Comparison of ENCODE assay signal across 8 cellular contexts in the genomic region with DNA sequence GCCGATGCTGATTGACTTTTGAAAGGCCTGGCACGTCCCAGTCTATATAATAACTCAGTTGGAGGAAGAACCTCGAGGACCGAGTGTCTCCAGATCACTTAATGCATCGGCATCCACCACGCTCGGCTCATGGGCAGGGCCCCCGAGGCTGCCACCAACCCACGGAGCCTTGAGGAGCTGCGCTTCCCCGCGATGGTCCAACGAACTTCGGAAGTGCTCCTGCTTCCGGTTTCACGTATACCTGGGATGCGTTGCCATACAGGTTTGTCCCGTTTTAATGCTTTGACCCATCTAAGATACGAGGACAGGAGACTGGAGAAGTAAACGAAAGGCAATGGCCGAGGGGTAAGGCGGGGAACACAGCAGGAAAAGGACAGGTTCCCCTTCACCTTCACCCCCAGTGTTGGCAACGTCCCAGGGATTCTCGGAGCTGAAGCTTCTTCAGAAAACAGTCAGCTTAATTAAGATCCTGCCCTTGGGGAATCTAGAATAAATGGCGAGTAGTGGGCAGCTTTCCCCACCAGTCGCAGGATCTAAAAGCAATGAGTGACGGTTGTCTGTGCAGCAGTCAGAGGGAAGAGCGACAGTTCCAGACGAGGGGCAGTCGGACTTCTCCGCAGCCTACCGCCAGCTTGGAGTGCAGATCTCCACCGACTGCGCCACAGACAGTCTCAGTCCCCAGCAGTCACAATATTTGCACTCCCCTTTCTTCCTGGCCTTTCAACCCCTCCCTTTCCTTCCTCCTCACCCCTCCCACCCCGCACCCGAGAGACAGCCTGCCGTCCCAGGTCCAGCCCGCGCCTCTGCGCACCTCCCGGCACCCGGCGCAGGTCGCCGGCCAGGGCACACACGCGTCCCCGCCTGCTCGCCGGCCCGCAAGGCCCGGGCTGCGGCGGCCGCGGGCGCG. TPM values are rescaled to one million over a fixed set of nuclear protein-coding genes. Genes with fewer than 3 reads are reported as not detected.
DNase-seq lines count a peak whose midpoint lies in the region; ATAC-seq and TF ChIP-seq lines count a peak whose summit lies in the region.

No MANE protein-coding gene starts in this region.

- dilution Hi-C loops in IMR-90 (cut with HindIII; ENCODE audit: low sequenced_read_pairs, unreplicated experiment): no loop called here

- H3K27me3 Mint-ChIP-seq in progenitor cell of endocrine pancreas: peaks cover 71% of the 10 kb centered on the region

- no peaks in the 10 kb centered on the region for H3K79me1 ChIP-seq in IMR-90 (ENCODE audit: low read depth in 1 of 2, low read length in 2 of 2)

- TF ChIP-seq RAD21 in IMR-90 (IDR thresholded peaks at IDR 0.05; ENCODE audit: low read length): no peak

- no peak overlapping the region for H4K5ac ChIP-seq in IMR-90 (ENCODE audit: low read depth, low read length)

- H3K56ac ChIP-seq in IMR-90 (ENCODE audit: extremely low read depth, insufficient read depth, low read length): no peak overlapping the region

- ATAC-seq in GM21619 (IDR thresholded peaks at IDR 0.05; ENCODE audit: unreplicated experiment) (peak; percentile 53), IMR-90 (ENCODE audit: low read depth) (no peak), esophagus mucosa (peak; percentile 46)

- no peak for DNase-seq in GM12864 (ENCODE audit: low read depth)
- no peak for DNase-seq in IMR-90
- peak; percentile 45 for DNase-seq in SKM-1 treated with dmso at 0.1 percent for 144 hours (lab: John Stamatoyannopoulos, UW; ENCODE audit: unreplicated experiment)
- DNase-seq in progenitor cell of endocrine pancreas (ENCODE audit: low spot score, unreplicated experiment): no peak
- no peak for DNase-seq in EL
- DNase-seq in NK-92 (lab: John Stamatoyannopoulos, UW; ENCODE audit: unreplicated experiment): no peak

- TF ChIP-seq CTCF in GM12864 (IDR thresholded peaks at IDR 0.05; ENCODE audit: low read depth, low read length, missing control alignments) (no peak), IMR-90 (conservative IDR thresholded peaks at IDR 0.05; ENCODE audit: low read depth, low read length) (no peak), progenitor cell of endocrine pancreas (IDR thresholded peaks at IDR 0.05; ENCODE audit: unreplicated experiment) (no peak)

- H3K36me3 ChIP-seq in IMR-90 (ENCODE audit: control insufficient read depth, insufficient read depth, low read length): no peaks in the 10 kb centered on the region

- peaks cover 8% of the 10 kb centered on the region for H3K4me1 Mint-ChIP-seq in progenitor cell of endocrine pancreas (ENCODE audit: low read depth)

- H3K27ac ChIP-seq in IMR-90 (ENCODE audit: insufficient read depth, low read length): no peak overlapping the region

- peaks cover 4% of the 10 kb centered on the region; the same call in 1 of the 2 replicates for H3K4me1 ChIP-seq in IMR-90 (ENCODE audit: control insufficient read depth, insufficient read depth, low read length)

- peaks cover 50% of the 10 kb centered on the region for H3K27me3 ChIP-seq in IMR-90 (ENCODE audit: control insufficient read depth, insufficient read depth, low read length)

- TF ChIP-seq POLR2A in IMR-90 (IDR thresholded peaks at IDR 0.05; ENCODE audit: low read depth, low read length): no peak

- POLR2A ChIA-PET in IMR-90 (lab: Charles Lee; ENCODE audit: unreplicated experiment): no interaction called here

- peak overlapping the region; percentile 29 for H3K4me3 ChIP-seq in GM12864 (ENCODE audit: low read depth, low read length)
- peak overlapping the region; percentile 53 for H3K4me3 ChIP-seq in IMR-90 (ENCODE audit: insufficient read depth, low read depth, low read length)

- no peak overlapping the region for H3K18ac ChIP-seq in IMR-90 (ENCODE audit: low read depth, low read length)

- no TSS peak for BruUV-seq in IMR-90 (replicated peaks; lab: Mats Ljungman, UMichigan)

- no peak overlapping the region for H3K14ac ChIP-seq in IMR-90 (replicated peaks; ENCODE audit: low read depth, low read length)

- no peak overlapping the region for H4K91ac ChIP-seq in IMR-90 (ENCODE audit: insufficient read depth, low read depth, low read length)

- H3K27ac Mint-ChIP-seq in progenitor cell of endocrine pancreas: peak overlapping the region; percentile 62

- no peak overlapping the region for H3K23ac ChIP-seq in IMR-90 (ENCODE audit: low read depth, low read length)

- CTCF ChIA-PET in IMR-90 (lab: Yijun Ruan, JAX): no interaction called here

- intact Hi-C loops in IMR-90 (cut with micrococcal nuclease): no loop called here

- H4K8ac ChIP-seq in IMR-90 (ENCODE audit: low read depth in 2 of 2, low read length in 2 of 2): no peak overlapping the region

- no peaks in the 10 kb centered on the region for H3K9me3 Mint-ChIP-seq in progenitor cell of endocrine pancreas (ENCODE audit: low read depth)

- 0 out of 2 replicates have a peak, but pooled peaks cover 2% of the 10 kb centered on the region for H3K9me3 ChIP-seq in IMR-90 (ENCODE audit: control insufficient read depth, insufficient read depth, low read length)

- no peak overlapping the region for H3K9ac ChIP-seq in IMR-90 (ENCODE audit: low read depth, low read length)

- no peak overlapping the region for H2BK5ac ChIP-seq in IMR-90 (ENCODE audit: low read depth, low read length, poor library complexity, severe bottlenecking)

- no peak overlapping the region for H2BK20ac ChIP-seq in IMR-90 (ENCODE audit: low read depth, low read length)

- H4K20me1 ChIP-seq in IMR-90 (ENCODE audit: insufficient read depth, low read length): no peaks in the 10 kb centered on the region

- no peaks in the 10 kb centered on the region for H3K9me1 ChIP-seq in IMR-90 (ENCODE audit: insufficient read depth, low read length)

- peak overlapping the region; percentile 89 for H2AFZ ChIP-seq in IMR-90 (replicated peaks; ENCODE audit: low read length, poor library complexity)

- no peak overlapping the region for H2AK5ac ChIP-seq in IMR-90 (ENCODE audit: low read depth, low read length)

- peak overlapping the region; percentile 81 for H3K4me2 ChIP-seq in IMR-90 (ENCODE audit: low read depth, low read length)

- no peaks in the 10 kb centered on the region for H3K36me3 Mint-ChIP-seq in progenitor cell of endocrine pancreas (ENCODE audit: insufficient read depth)

- peak overlapping the region; percentile 81 for H3K4me3 Mint-ChIP-seq in progenitor cell of endocrine pancreas (ENCODE audit: low read depth)

- whole genome bisulfite sequencing in IMR-90 (ENCODE audit: extremely low coverage in 2 of 2, insufficient read length in 1 of 2), 2 experiments: 5% methylated on average over 7 of the region's 58 CpGs; no CpG with 5 or more reads in 1 of the 2 experiments

- no peak overlapping the region for H2BK120ac ChIP-seq in IMR-90 (ENCODE audit: low read depth, low read length)

- in situ Hi-C loops in IMR-90 (cut with MboI; ENCODE audit: low sequenced_read_pairs): no loop called here

- H3K4ac ChIP-seq in IMR-90 (ENCODE audit: low read depth, low read length): no peak overlapping the region

- no peak overlapping the region for H2BK15ac ChIP-seq in IMR-90 (ENCODE audit: low read depth, low read length)

- H2AK9ac ChIP-seq in IMR-90 (replicated peaks; ENCODE audit: low read depth, low read length, poor library complexity): peak overlapping the region; percentile 9

TF ChIP-seq in IMR-90, 13 proteins besides CTCF, POLR2A, EP300 and RAD21:
- no peak for TF ChIP-seq FOS (IDR thresholded peaks at IDR 0.05; ENCODE audit: low read depth, low read length)
- no peak for TF ChIP-seq RFX5 (IDR thresholded peaks at IDR 0.05; ENCODE audit: low read depth, low read length)
- TF ChIP-seq, protein P1, sequence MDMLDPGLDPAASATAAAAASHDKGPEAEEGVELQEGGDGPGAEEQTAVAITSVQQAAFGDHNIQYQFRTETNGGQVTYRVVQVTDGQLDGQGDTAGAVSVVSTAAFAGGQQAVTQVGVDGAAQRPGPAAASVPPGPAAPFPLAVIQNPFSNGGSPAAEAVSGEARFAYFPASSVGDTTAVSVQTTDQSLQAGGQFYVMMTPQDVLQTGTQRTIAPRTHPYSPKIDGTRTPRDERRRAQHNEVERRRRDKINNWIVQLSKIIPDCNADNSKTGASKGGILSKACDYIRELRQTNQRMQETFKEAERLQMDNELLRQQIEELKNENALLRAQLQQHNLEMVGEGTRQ (IDR thresholded peaks at IDR 0.05; ENCODE audit: low read depth, low read length): no peak
TF ChIP-seq in IMR-90: peak in this region for 0.

RNA-seq across cellular contexts. Expression of a gene that starts 10.7 kb away (rescaled TPM):
- total RNA-seq in IMR-90 (2012; rRNA removed) (not detected in 2 replicates), esophagus mucosa (not detected), progenitor cell of endocrine pancreas (1.1 and 2.1 TPM in 2 replicates)
- polyA plus RNA-seq in IMR-90 (2012; rRNA removed): not detected in 2 replicates
- polyA plus RNA-seq in IMR-90 (2012; cell fraction: cytosol; rRNA removed): not detected in 2 replicates
- not detected in 2 replicates for polyA plus RNA-seq in IMR-90 (2012; cell fraction: nucleus; rRNA removed; ENCODE audit: low replicate concordance)
